Comparison of ENCODE assay signal across 36 cellular contexts in the genomic region with DNA sequence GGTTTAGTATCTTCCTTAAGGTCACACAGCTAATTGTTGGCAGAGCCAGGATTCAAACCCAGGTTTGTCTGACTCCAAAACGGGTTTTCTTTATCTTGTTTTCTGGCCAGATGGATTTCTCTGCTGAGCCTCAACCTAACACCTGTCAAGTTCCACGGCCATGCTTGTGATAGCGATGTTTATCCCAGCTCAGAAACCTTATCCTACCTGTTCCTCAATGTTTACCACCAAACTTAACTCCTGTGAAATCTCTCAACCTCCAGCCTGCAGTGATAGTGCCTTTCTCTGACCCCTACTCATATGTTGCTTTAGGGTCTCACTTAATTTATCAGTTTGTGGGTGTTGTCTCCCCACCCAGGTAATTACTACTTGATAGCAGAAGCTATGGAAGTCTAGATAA.
"Had no signal": no experiment of that assay in that cellular context is flagged by ENCODE, and none has a peak within 500 bp of the region (broad histone marks: within the 10 kb centered on the region; RNA-seq: fewer than 3 reads in every experiment).

No MANE protein-coding gene starts in this region.

- FAIRE-seq: colon, endometrium, endothelial cell of umbilical vein had no signal

- H3K27me3 ChIP-seq: adrenal gland, body of pancreas, esophagus squamous epithelium, gastroesophageal sphincter, heart right ventricle had no signal

- H3K36me3 ChIP-seq: adrenal gland, esophagus squamous epithelium, gastroesophageal sphincter, heart right ventricle had no signal

- DNase-seq: activated CD4-positive, alpha-beta memory T cell treated with anti-CD3 and anti-CD28 coated beads for 36 hours; activated CD4-positive, alpha-beta T cell treated with anti-CD3 and anti-CD28 coated beads for 36 hours; activated CD4-positive, alpha-beta T cell treated with anti-CD3 and anti-CD28 coated beads, Interleukin-2, amount 10 ng/mL, durations not matched to agents 24 days and 14 days; activated CD4-positive, CD25-positive, alpha-beta regulatory T cell; activated CD4-positive, CD25-positive, alpha-beta regulatory T cell treated with anti-CD3 and anti-CD28 coated beads, Interleukin-2, amount 50 U/mL, for 72 hours; activated CD8-positive, alpha-beta memory T cell treated with anti-CD3 and anti-CD28 coated beads, Interleukin-2, amount 10 ng/mL, durations not matched to agents 7 days and 5 days; activated CD8-positive, alpha-beta memory T cell treated with anti-CD3 and anti-CD28 coated beads, Interleukin-2, amount 50 U/mL, for 4 hours; activated CD8-positive, alpha-beta T cell treated with anti-CD3 and anti-CD28 coated beads, Interleukin-2, amount 10 ng/mL, durations not matched to agents 7 days and 5 days; activated effector memory CD4-positive, alpha-beta T cell treated with anti-CD3 and anti-CD28 coated beads, Interleukin-2, amount 50 U/mL, for 16 hours; activated naive CD4-positive, alpha-beta T cell treated with anti-CD3 and anti-CD28 coated beads for 36 hours; activated naive CD8-positive, alpha-beta T cell treated with anti-CD3 and anti-CD28 coated beads for 36 hours; activated naive CD8-positive, alpha-beta T cell treated with anti-CD3 and anti-CD28 coated beads, Interleukin-2, amount 50 U/mL, for 24 hours; activated T-cell treated with anti-CD3 and anti-CD28 coated beads, Interleukin-2, amount 50 U/mL, for 1 hour; activated T-cell treated with anti-CD3 and anti-CD28 coated beads, Interleukin-2, amount 50 U/mL, for 48 hours; adrenal gland; amygdala; aorta; body of pancreas; caudate nucleus; cortex of kidney; dermis blood vessel endothelial cell; effector CD4-positive, alpha-beta T cell; effector memory CD8-positive, alpha-beta T cell; esophagus squamous epithelium; foreskin melanocyte; heart right ventricle; T1000 had no signal

- H3K27ac ChIP-seq: adrenal gland, body of pancreas, epithelial cell of prostate, esophagus squamous epithelium, gastroesophageal sphincter, heart right ventricle had no signal

- H3K4me3 Mint-ChIP-seq: activated CD4-positive, alpha-beta memory T cell treated with anti-CD3 and anti-CD28 coated beads for 36 hours; activated CD4-positive, alpha-beta T cell treated with anti-CD3 and anti-CD28 coated beads for 36 hours; activated CD4-positive, alpha-beta T cell treated with anti-CD3 and anti-CD28 coated beads, Interleukin-2, amount 10 ng/mL, durations not matched to agents 24 days and 14 days; activated CD8-positive, alpha-beta memory T cell treated with anti-CD3 and anti-CD28 coated beads, Interleukin-2, amount 10 ng/mL, durations not matched to agents 7 days and 5 days; activated CD8-positive, alpha-beta T cell treated with anti-CD3 and anti-CD28 coated beads, Interleukin-2, amount 10 ng/mL, durations not matched to agents 7 days and 5 days; activated naive CD4-positive, alpha-beta T cell treated with anti-CD3 and anti-CD28 coated beads for 36 hours; activated naive CD4-positive, alpha-beta T cell treated with anti-CD3 and anti-CD28 coated beads, Interleukin-2, amount 50 U/mL, for 24 hours; activated naive CD8-positive, alpha-beta T cell treated with anti-CD3 and anti-CD28 coated beads for 36 hours; activated naive CD8-positive, alpha-beta T cell treated with anti-CD3 and anti-CD28 coated beads, Interleukin-2, amount 50 U/mL, for 24 hours; activated T-helper 1 cell treated with anti-CD3 and anti-CD28 coated beads, Interleukin-12 subunit alpha, Interleukin-12 subunit beta, Interleukin-2, Interleukin-4 antibody, amounts not matched to agents 30 ng/mL and 10 ng/mL and 1 ng/mL, durations not matched to agents 14 hours and 24 hours and 36 hours; effector memory CD8-positive, alpha-beta T cell; T-helper 1 cell treated with Interleukin-12 subunit alpha and Interleukin-12 subunit beta and Interleukin-4 antibody, amounts not matched to agents 30 μg/mL and 1 μg/mL, for 36 hours had no signal

- H3K27ac Mint-ChIP-seq: activated CD4-positive, alpha-beta memory T cell treated with anti-CD3 and anti-CD28 coated beads for 36 hours; activated CD4-positive, alpha-beta T cell treated with anti-CD3 and anti-CD28 coated beads for 36 hours; activated CD4-positive, alpha-beta T cell treated with anti-CD3 and anti-CD28 coated beads, Interleukin-2, amount 10 ng/mL, durations not matched to agents 24 days and 14 days; activated CD8-positive, alpha-beta memory T cell treated with anti-CD3 and anti-CD28 coated beads, Interleukin-2, amount 10 ng/mL, durations not matched to agents 7 days and 5 days; activated CD8-positive, alpha-beta T cell treated with anti-CD3 and anti-CD28 coated beads, Interleukin-2, amount 10 ng/mL, durations not matched to agents 7 days and 5 days; activated naive CD4-positive, alpha-beta T cell treated with anti-CD3 and anti-CD28 coated beads for 36 hours; activated naive CD4-positive, alpha-beta T cell treated with anti-CD3 and anti-CD28 coated beads, Interleukin-2, amount 50 U/mL, for 24 hours; activated naive CD8-positive, alpha-beta T cell treated with anti-CD3 and anti-CD28 coated beads for 36 hours; activated naive CD8-positive, alpha-beta T cell treated with anti-CD3 and anti-CD28 coated beads, Interleukin-2, amount 50 U/mL, for 24 hours; activated T-helper 1 cell treated with anti-CD3 and anti-CD28 coated beads, Interleukin-12 subunit alpha, Interleukin-12 subunit beta, Interleukin-2, Interleukin-4 antibody, amounts not matched to agents 30 ng/mL and 10 ng/mL and 1 ng/mL, durations not matched to agents 14 hours and 24 hours and 36 hours; activated T-helper 2 cell treated with anti-CD3 and anti-CD28 coated beads, Interferon-gamma antibody, Interleukin-2, Interleukin-4, amounts not matched to agents 10 μg/mL and 5 μg/mL and 100 μg/mL, durations not matched to agents 14 hours and 24 hours and 36 hours; effector memory CD8-positive, alpha-beta T cell; T-helper 1 cell treated with Interleukin-12 subunit alpha and Interleukin-12 subunit beta and Interleukin-4 antibody, amounts not matched to agents 30 μg/mL and 1 μg/mL, for 36 hours had no signal

- H3K9me3 ChIP-seq: adrenal gland, body of pancreas, esophagus squamous epithelium, gastroesophageal sphincter, heart right ventricle had no signal

- H3K9me3 Mint-ChIP-seq: activated CD4-positive, alpha-beta memory T cell treated with anti-CD3 and anti-CD28 coated beads for 36 hours; activated CD4-positive, alpha-beta T cell treated with anti-CD3 and anti-CD28 coated beads, Interleukin-2, amount 10 ng/mL, durations not matched to agents 24 days and 14 days; activated naive CD4-positive, alpha-beta T cell treated with anti-CD3 and anti-CD28 coated beads for 36 hours; activated naive CD4-positive, alpha-beta T cell treated with anti-CD3 and anti-CD28 coated beads, Interleukin-2, amount 50 U/mL, for 24 hours; activated naive CD8-positive, alpha-beta T cell treated with anti-CD3 and anti-CD28 coated beads for 36 hours; activated naive CD8-positive, alpha-beta T cell treated with anti-CD3 and anti-CD28 coated beads, Interleukin-2, amount 50 U/mL, for 24 hours; activated T-helper 1 cell treated with anti-CD3 and anti-CD28 coated beads, Interleukin-12 subunit alpha, Interleukin-12 subunit beta, Interleukin-2, Interleukin-4 antibody, amounts not matched to agents 30 ng/mL and 10 ng/mL and 1 ng/mL, durations not matched to agents 14 hours and 24 hours and 36 hours; activated T-helper 2 cell treated with anti-CD3 and anti-CD28 coated beads, Interferon-gamma antibody, Interleukin-2, Interleukin-4, amounts not matched to agents 10 μg/mL and 5 μg/mL and 100 μg/mL, durations not matched to agents 14 hours and 24 hours and 36 hours; effector memory CD8-positive, alpha-beta T cell; T-helper 1 cell treated with Interleukin-12 subunit alpha and Interleukin-12 subunit beta and Interleukin-4 antibody, amounts not matched to agents 30 μg/mL and 1 μg/mL, for 36 hours had no signal

- H3K4me3 ChIP-seq: adrenal gland, body of pancreas, esophagus squamous epithelium, gastroesophageal sphincter, heart right ventricle had no signal

- H3K4me1 Mint-ChIP-seq: activated CD4-positive, alpha-beta T cell treated with anti-CD3 and anti-CD28 coated beads for 36 hours; activated CD4-positive, alpha-beta T cell treated with anti-CD3 and anti-CD28 coated beads, Interleukin-2, amount 10 ng/mL, durations not matched to agents 24 days and 14 days; activated CD8-positive, alpha-beta memory T cell treated with anti-CD3 and anti-CD28 coated beads, Interleukin-2, amount 10 ng/mL, durations not matched to agents 7 days and 5 days; activated naive CD4-positive, alpha-beta T cell treated with anti-CD3 and anti-CD28 coated beads, Interleukin-2, amount 50 U/mL, for 24 hours; activated naive CD8-positive, alpha-beta T cell treated with anti-CD3 and anti-CD28 coated beads for 36 hours; activated naive CD8-positive, alpha-beta T cell treated with anti-CD3 and anti-CD28 coated beads, Interleukin-2, amount 50 U/mL, for 24 hours had no signal

- H3K4me1 ChIP-seq: adrenal gland, body of pancreas, esophagus squamous epithelium, gastroesophageal sphincter, heart right ventricle had no signal

- ATAC-seq: activated CD4-positive, alpha-beta T cell treated with anti-CD3 and anti-CD28 coated beads for 36 hours; activated CD8-positive, alpha-beta memory T cell treated with anti-CD3 and anti-CD28 coated beads, Interleukin-2, amount 10 ng/mL, durations not matched to agents 7 days and 5 days; activated CD8-positive, alpha-beta T cell treated with anti-CD3 and anti-CD28 coated beads, Interleukin-2, amount 10 ng/mL, durations not matched to agents 7 days and 5 days; activated naive CD8-positive, alpha-beta T cell treated with anti-CD3 and anti-CD28 coated beads, Interleukin-2, amount 50 U/mL, for 24 hours; body of pancreas; effector memory CD8-positive, alpha-beta T cell; gastroesophageal sphincter; heart right ventricle had no signal

- H3K36me3 Mint-ChIP-seq: activated CD4-positive, alpha-beta memory T cell treated with anti-CD3 and anti-CD28 coated beads for 36 hours; activated CD8-positive, alpha-beta memory T cell treated with anti-CD3 and anti-CD28 coated beads, Interleukin-2, amount 10 ng/mL, durations not matched to agents 7 days and 5 days; activated naive CD4-positive, alpha-beta T cell treated with anti-CD3 and anti-CD28 coated beads, Interleukin-2, amount 50 U/mL, for 24 hours; activated naive CD8-positive, alpha-beta T cell treated with anti-CD3 and anti-CD28 coated beads for 36 hours had no signal

- H3K27me3 Mint-ChIP-seq: activated CD4-positive, alpha-beta memory T cell treated with anti-CD3 and anti-CD28 coated beads for 36 hours; activated CD4-positive, alpha-beta T cell treated with anti-CD3 and anti-CD28 coated beads for 36 hours; activated CD4-positive, alpha-beta T cell treated with anti-CD3 and anti-CD28 coated beads, Interleukin-2, amount 10 ng/mL, durations not matched to agents 24 days and 14 days; activated CD8-positive, alpha-beta memory T cell treated with anti-CD3 and anti-CD28 coated beads, Interleukin-2, amount 10 ng/mL, durations not matched to agents 7 days and 5 days; activated naive CD4-positive, alpha-beta T cell treated with anti-CD3 and anti-CD28 coated beads, Interleukin-2, amount 50 U/mL, for 24 hours; activated naive CD8-positive, alpha-beta T cell treated with anti-CD3 and anti-CD28 coated beads, Interleukin-2, amount 50 U/mL, for 24 hours had no signal
